In the genomic region with DNA sequence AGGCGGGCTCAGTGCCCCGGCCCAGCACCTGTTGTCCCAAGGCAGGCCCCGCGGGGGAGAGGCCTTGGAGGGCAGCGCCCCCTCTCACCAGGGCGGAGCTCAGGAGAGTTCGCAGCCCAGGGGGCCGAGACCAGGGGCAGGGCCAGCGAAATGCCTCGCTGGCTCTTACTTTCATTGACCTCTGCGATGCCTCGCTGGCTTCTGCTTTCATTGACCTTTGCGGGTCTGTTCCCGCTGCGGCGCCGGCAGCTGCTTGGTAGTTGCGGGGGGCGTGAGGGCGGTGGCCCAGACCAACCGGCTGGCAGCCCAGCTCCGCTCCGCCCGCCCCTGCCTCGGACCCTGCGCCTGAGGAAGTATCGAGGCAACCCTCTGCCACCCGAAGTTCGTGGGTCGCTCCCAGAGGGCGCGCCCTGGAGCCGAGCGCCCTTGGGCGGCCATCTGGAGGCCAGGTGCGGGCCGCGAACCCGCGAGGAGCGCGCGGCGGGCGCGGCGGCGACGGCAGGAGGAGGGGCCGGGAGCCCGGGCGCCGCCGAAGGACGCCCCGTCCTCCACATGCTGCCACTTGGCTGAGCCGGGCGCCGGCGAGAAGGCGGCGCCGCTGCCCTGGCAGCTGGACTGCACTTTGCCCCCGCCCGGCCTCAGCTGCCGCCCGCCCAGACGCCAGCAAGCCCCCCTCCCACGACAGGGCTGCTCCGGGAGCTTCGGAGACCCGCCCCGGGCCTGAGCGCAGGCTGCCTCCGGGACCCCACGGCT, we compare ENCODE assay signal across 9 cellular contexts.
DNase-seq lines count a peak whose midpoint lies in the region; ATAC-seq, FAIRE-seq and TF ChIP-seq lines count a peak whose summit lies in the region.
"Had no signal": no experiment of that assay in that cellular context is flagged by ENCODE, and none has a peak within 500 bp of the region (broad histone marks: within the 10 kb centered on the region; RNA-seq: fewer than 3 reads in every experiment).

No MANE protein-coding gene starts in this region.

- peak; percentile 54 to 69 for TF ChIP-seq POLR2A in Peyer's patch (IDR thresholded peaks at IDR 0.05)

- no peaks in the 10 kb centered on the region for H3K36me3 Mint-ChIP-seq in central memory CD8-positive, alpha-beta T cell (ENCODE audit: insufficient read depth)

- no peak for FAIRE-seq in GM19239 (lab: Jason Lieb, UNC)
- FAIRE-seq: colon had no signal

- no peak overlapping the region for H3K27ac Mint-ChIP-seq in central memory CD8-positive, alpha-beta T cell (ENCODE audit: low read depth)

- H3K4me1 Mint-ChIP-seq in central memory CD8-positive, alpha-beta T cell, result peaks cover 6% of the 10 kb centered on the region

- ATAC-seq in HG03175 (IDR thresholded peaks at IDR 0.05; ENCODE audit: unreplicated experiment), result peak; percentile 82
- peak; percentile 44 for ATAC-seq in central memory CD8-positive, alpha-beta T cell (replicated peaks; ENCODE audit: extremely low read depth, poor library complexity, severe bottlenecking)

- DNase-seq in DMS53 treated with DMSO at 0.1 percent for 48 hours (lab: John Stamatoyannopoulos, UW; ENCODE audit: unreplicated experiment), result peak; percentile 73
- peak; percentile 68 for DNase-seq in GM19239 (ENCODE audit: insufficient read length, low spot score)
- DNase-seq in Peyer's patch, result peak; percentile 32 to 91 (median 81)
- no peak for DNase-seq in central memory CD8-positive, alpha-beta T cell (ENCODE audit: low spot score in 2 of 2)
- no peak for DNase-seq in kidney epithelial cell (ENCODE audit: low read depth)
- DNase-seq in stimulated activated CD4-positive, alpha-beta T cell treated with anti-CD3 and anti-CD28 coated beads, Interleukin-15, amount 100 ng/mL, for 24 hours, result peak; percentile 46
- no peak for DNase-seq in DMS79 (lab: John Stamatoyannopoulos, UW)

- no peaks in the 10 kb centered on the region for H3K9me3 Mint-ChIP-seq in central memory CD8-positive, alpha-beta T cell

- H3K36me3 ChIP-seq in Peyer's patch, result no peaks in the 10 kb centered on the region
- no peaks in the 10 kb centered on the region for H3K36me3 ChIP-seq in kidney epithelial cell (ENCODE audit: control insufficient read depth, insufficient read depth, low read length)

- no peaks in the 10 kb centered on the region for H3K27me3 ChIP-seq in Peyer's patch
- H3K27me3 ChIP-seq in kidney epithelial cell (ENCODE audit: control insufficient read depth, insufficient read depth, low read length), result no peaks in the 10 kb centered on the region

- H3K9me3 ChIP-seq in Peyer's patch, result no peaks in the 10 kb centered on the region

- H3K27me3 Mint-ChIP-seq in central memory CD8-positive, alpha-beta T cell, result peaks cover 48% of the 10 kb centered on the region

- TF ChIP-seq CTCF in Peyer's patch (IDR thresholded peaks at IDR 0.05) (peak in 3 of 6 experiments; percentile 37 to 74 (median 63)), kidney epithelial cell (IDR thresholded peaks at IDR 0.05; ENCODE audit: insufficient read depth, low read length, poor library complexity, severe bottlenecking) (peak; percentile 63)

- H3K4me3 ChIP-seq in Peyer's patch, result peak overlapping the region; percentile 43 to 76 (median 56)
- H3K4me3 ChIP-seq in kidney epithelial cell (ENCODE audit: low read depth, low read length), result peak overlapping the region; percentile 67

- peak overlapping the region; percentile 44 to 94 (median 84) for H3K27ac ChIP-seq in Peyer's patch

- peaks cover 0 to 7% (median 2%) of the 10 kb centered on the region in 4 donors for H3K4me1 ChIP-seq in Peyer's patch

- H3K4me3 Mint-ChIP-seq in central memory CD8-positive, alpha-beta T cell, result peak overlapping the region; percentile 60

Comparison
In these comparisons a context has a peak if more than half of its experiments do, and no peak if none do; other contexts are left out.
1. DNase-seq: peak in DMS53 treated with DMSO at 0.1 percent for 48 hours (single experiment), GM19239 (single experiment), Peyer's patch (3 of 3) and stimulated activated CD4-positive, alpha-beta T cell treated with anti-CD3 and anti-CD28 coated beads, Interleukin-15, amount 100 ng/mL, for 24 hours (single experiment); none in central memory CD8-positive, alpha-beta T cell (0 of 2), kidney epithelial cell (single experiment) and DMS79 (single experiment).